Comparison of ENCODE assay signal across 29 cellular contexts in genomic region chr16:59758848-59759247, GRCh38.
"Had no signal": no experiment of that assay in that cellular context is flagged by ENCODE, and none has a peak within 500 bp of the region (broad histone marks: within the 10 kb centered on the region; RNA-seq: fewer than 3 reads in every experiment).

No MANE protein-coding gene starts in this region.

- H3K4me3 Mint-ChIP-seq: activated naive CD4-positive, alpha-beta T cell treated with anti-CD3 and anti-CD28 coated beads, Interleukin-2, amount 10 ng/mL, durations not matched to agents 7 days and 5 days; activated naive CD8-positive, alpha-beta T cell treated with anti-CD3 and anti-CD28 coated beads, Interleukin-2, amount 10 ng/mL, durations not matched to agents 7 days and 5 days; central memory CD8-positive, alpha-beta T cell; dendritic cell treated with granulocyte-macrophage colony-stimulating factor and Interleukin-4, amounts not matched to agents 40 ng/mL and 50 ng/mL, for 4 days; endodermal cell; naive thymus-derived CD4-positive, alpha-beta T cell; neural crest cell; stimulated activated naive CD8-positive, alpha-beta T cell treated with anti-CD3 and anti-CD28 coated beads, Interleukin-15, Interleukin-2, amounts not matched to agents 100 ng/mL and 50 ng/mL, for 24 hours; type B pancreatic cell had no signal

- ATAC-seq: gastrocnemius medialis; left colon; naive thymus-derived CD4-positive, alpha-beta T cell; psoas muscle had no signal

- H3K27ac ChIP-seq: ascending aorta, esophagus squamous epithelium, gastrocnemius medialis, parathyroid adenoma, psoas muscle, right atrium auricular region, thoracic aorta, uterus, VCaP had no signal

- FAIRE-seq: keratinocyte had no signal

- H3K27ac Mint-ChIP-seq: activated naive CD4-positive, alpha-beta T cell treated with anti-CD3 and anti-CD28 coated beads, Interleukin-2, amount 10 ng/mL, durations not matched to agents 7 days and 5 days; activated naive CD8-positive, alpha-beta T cell treated with anti-CD3 and anti-CD28 coated beads, Interleukin-2, amount 10 ng/mL, durations not matched to agents 7 days and 5 days; dendritic cell treated with granulocyte-macrophage colony-stimulating factor and Interleukin-4, amounts not matched to agents 40 ng/mL and 50 ng/mL, for 4 days; endodermal cell; naive thymus-derived CD4-positive, alpha-beta T cell; stimulated activated naive CD8-positive, alpha-beta T cell treated with anti-CD3 and anti-CD28 coated beads, Interleukin-15, Interleukin-2, amounts not matched to agents 100 ng/mL and 50 ng/mL, for 24 hours; type B pancreatic cell had no signal

- H3K4me1 ChIP-seq: ascending aorta, esophagus squamous epithelium, gastrocnemius medialis, parathyroid adenoma, psoas muscle, right atrium auricular region, uterus had no signal

- H3K36me3 Mint-ChIP-seq: activated naive CD4-positive, alpha-beta T cell treated with anti-CD3 and anti-CD28 coated beads, Interleukin-2, amount 10 ng/mL, durations not matched to agents 7 days and 5 days; activated naive CD8-positive, alpha-beta T cell treated with anti-CD3 and anti-CD28 coated beads, Interleukin-2, amount 10 ng/mL, durations not matched to agents 7 days and 5 days; naive thymus-derived CD4-positive, alpha-beta T cell; type B pancreatic cell had no signal

- H2AFZ ChIP-seq: parathyroid adenoma had no signal

- DNase-seq: activated CD4-positive, alpha-beta T cell treated with anti-CD3 and anti-CD28 coated beads for 4 hours; activated CD4-positive, alpha-beta T cell treated with anti-CD3 and anti-CD28 coated beads, Interleukin-2, amount 50 U/mL, for 48 hours; activated CD8-positive, alpha-beta memory T cell treated with anti-CD3 and anti-CD28 coated beads, Interleukin-2, amount 50 U/mL, for 4 hours; activated gamma-delta T cell; activated naive CD4-positive, alpha-beta T cell treated with anti-CD3 and anti-CD28 coated beads, Interleukin-2, amount 10 ng/mL, durations not matched to agents 7 days and 5 days; activated naive CD8-positive, alpha-beta T cell treated with anti-CD3 and anti-CD28 coated beads, Interleukin-2, amount 10 ng/mL, durations not matched to agents 7 days and 5 days; activated T-cell treated with anti-CD3 and anti-CD28 coated beads, Interleukin-2, amount 50 U/mL, for 1 hour; endodermal cell; esophagus squamous epithelium; gastrocnemius medialis; glutamatergic neuron; left colon; midbrain; naive thymus-derived CD4-positive, alpha-beta T cell; nucleus accumbens; psoas muscle; stimulated activated CD4-positive, alpha-beta T cell treated with anti-CD3 and anti-CD28 coated beads, Interleukin-4, amount 100 ng/mL, for 1 hour; uterus had no signal

- H3K27me3 ChIP-seq: ascending aorta, esophagus squamous epithelium, gastrocnemius medialis, right atrium auricular region, uterus had no signal

- H3K9me3 ChIP-seq: ascending aorta, esophagus squamous epithelium, gastrocnemius medialis, psoas muscle, right atrium auricular region, thoracic aorta, uterus had no signal

- H3K4me3 ChIP-seq: ascending aorta, esophagus squamous epithelium, gastrocnemius medialis, psoas muscle, right atrium auricular region, thoracic aorta, uterus had no signal

- H3K4me1 Mint-ChIP-seq: activated naive CD4-positive, alpha-beta T cell treated with anti-CD3 and anti-CD28 coated beads, Interleukin-2, amount 10 ng/mL, durations not matched to agents 7 days and 5 days; activated naive CD8-positive, alpha-beta T cell treated with anti-CD3 and anti-CD28 coated beads, Interleukin-2, amount 10 ng/mL, durations not matched to agents 7 days and 5 days; central memory CD8-positive, alpha-beta T cell; naive thymus-derived CD4-positive, alpha-beta T cell; neural crest cell had no signal

- H3K9ac ChIP-seq: parathyroid adenoma had no signal

- H3K36me3 ChIP-seq: ascending aorta, esophagus squamous epithelium, gastrocnemius medialis, right atrium auricular region, thoracic aorta, uterus had no signal

- H3K27me3 Mint-ChIP-seq: activated naive CD4-positive, alpha-beta T cell treated with anti-CD3 and anti-CD28 coated beads, Interleukin-2, amount 10 ng/mL, durations not matched to agents 7 days and 5 days; activated naive CD8-positive, alpha-beta T cell treated with anti-CD3 and anti-CD28 coated beads, Interleukin-2, amount 10 ng/mL, durations not matched to agents 7 days and 5 days; central memory CD8-positive, alpha-beta T cell; dendritic cell treated with granulocyte-macrophage colony-stimulating factor and Interleukin-4, amounts not matched to agents 40 ng/mL and 50 ng/mL, for 4 days; naive thymus-derived CD4-positive, alpha-beta T cell; stimulated activated naive CD8-positive, alpha-beta T cell treated with anti-CD3 and anti-CD28 coated beads, Interleukin-15, Interleukin-2, amounts not matched to agents 100 ng/mL and 50 ng/mL, for 24 hours; type B pancreatic cell had no signal

- H3K79me2 ChIP-seq: parathyroid adenoma had no signal
